8 cellular contexts compared by ENCODE assay signal in genomic region chr9:6681957-6682501, GRCh38. TPM values are rescaled to one million over a fixed set of nuclear protein-coding genes. Genes with fewer than 3 reads are reported as not detected.
DNase-seq lines count a peak whose midpoint lies in the region; ATAC-seq and TF ChIP-seq lines count a peak whose summit lies in the region.

No MANE protein-coding gene starts in this region.

- ATAC-seq in HG03108 (IDR thresholded peaks at IDR 0.05; ENCODE audit: unreplicated experiment) (no peak), GM19351 (IDR thresholded peaks at IDR 0.05; ENCODE audit: unreplicated experiment) (no peak)

- DNase-seq in BJ (ENCODE audit: low read depth) = no peak
- no peak for DNase-seq in Karpas-422
- no peak for DNase-seq in chondrocyte (ENCODE audit: low spot score)
- DNase-seq in cortex of kidney (lab: John Stamatoyannopoulos, UW) = no peak
- no peak for DNase-seq in dedifferentiated amniotic fluid mesenchymal stem cell (ENCODE audit: extremely low spot score)

- H3K27ac Mint-ChIP-seq in chondrocyte (ENCODE audit: unreplicated experiment) = peak overlapping the region; percentile 100

- H3K9ac ChIP-seq in Karpas-422 (ENCODE audit: low read length) (peak overlapping the region; percentile 76), muscle layer of colon (ENCODE audit: low read length) (peak overlapping the region; percentile 90)

- peaks cover 26% of the 10 kb centered on the region for H3K4me1 ChIP-seq in Karpas-422 (ENCODE audit: low read length)
- H3K4me1 ChIP-seq in muscle layer of colon (ENCODE audit: insufficient read depth, low read length) = peaks cover 4% of the 10 kb centered on the region

- no peaks in the 10 kb centered on the region for H3K9me3 Mint-ChIP-seq in chondrocyte (ENCODE audit: low read depth)

- CTCF ChIA-PET in BJ (lab: Yijun Ruan, JAX) = interaction anchor here (1.1 kb wide), 2 partner anchors 114 to 145 kb away, joined by 4 read pairs; no protein-coding TSS in a partner anchor

- peaks cover 26% of the 10 kb centered on the region for H3K4me1 Mint-ChIP-seq in chondrocyte (ENCODE audit: low read depth)

- H3K4me2 ChIP-seq in Karpas-422 (ENCODE audit: low read depth, low read length, poor library complexity, severe bottlenecking) = peak overlapping the region; percentile 81

- peaks cover 6% of the 10 kb centered on the region for H3K79me2 ChIP-seq in Karpas-422 (ENCODE audit: low read length)

- H3K36me3 ChIP-seq in BJ (ENCODE audit: control insufficient read depth, insufficient read depth, low read length) (no peaks in the 10 kb centered on the region), Karpas-422 (ENCODE audit: insufficient read depth, low read length) (no peaks in the 10 kb centered on the region), muscle layer of colon (ENCODE audit: insufficient read depth, low read length) (no peaks in the 10 kb centered on the region)

- H2AFZ ChIP-seq in Karpas-422 (ENCODE audit: low read length) = peak overlapping the region; percentile 90

- H3K4me3 ChIP-seq in BJ (ENCODE audit: low read depth, low read length) (peak overlapping the region; percentile 72), Karpas-422 (ENCODE audit: low read length) (peak overlapping the region; percentile 98), muscle layer of colon (ENCODE audit: low read depth in 1 of 2, low read length in 2 of 2) (peak overlapping the region; percentile 94 to 99)

- peak overlapping the region; percentile 94 for H3K27ac ChIP-seq in Karpas-422 (ENCODE audit: low read length)
- peak overlapping the region; percentile 100 for H3K27ac ChIP-seq in muscle layer of colon (ENCODE audit: low read depth, low read length)

- POLR2A ChIA-PET in BJ (lab: Charles Lee) = interaction anchor here (0.7 kb wide), 1 partner anchor 195 kb away, joined by 3 read pairs; no protein-coding TSS in a partner anchor

- peak overlapping the region; percentile 94 for H3K4me3 Mint-ChIP-seq in chondrocyte (ENCODE audit: unreplicated experiment)

- no peaks in the 10 kb centered on the region for H3K27me3 ChIP-seq in BJ (ENCODE audit: control insufficient read depth, insufficient read depth, low read length)
- no peaks in the 10 kb centered on the region for H3K27me3 ChIP-seq in Karpas-422 (ENCODE audit: low read length)
- no peaks in the 10 kb centered on the region for H3K27me3 ChIP-seq in muscle layer of colon (ENCODE audit: control insufficient read depth in 1 of 2, insufficient read depth in 2 of 2, low read length in 2 of 2)

- H3K9me3 ChIP-seq in Karpas-422 (ENCODE audit: low read length) = no peaks in the 10 kb centered on the region
- H3K9me3 ChIP-seq in muscle layer of colon (ENCODE audit: low read length) = no peaks in the 10 kb centered on the region

- TF ChIP-seq CTCF in BJ (IDR thresholded peaks at IDR 0.05; ENCODE audit: insufficient read depth, low read depth, low read length) (no peak), chondrocyte (IDR thresholded peaks at IDR 0.05) (no peak)

- H3K9me2 ChIP-seq in Karpas-422 (replicated peaks; ENCODE audit: insufficient read depth, low read length) = no peaks in the 10 kb centered on the region

- H4K20me1 ChIP-seq in Karpas-422 (ENCODE audit: insufficient read depth, low read depth, low read length) = no peaks in the 10 kb centered on the region

- H3K36me3 Mint-ChIP-seq in chondrocyte (ENCODE audit: low read depth) = peaks cover 2% of the 10 kb centered on the region

- no peaks in the 10 kb centered on the region for H3K27me3 Mint-ChIP-seq in chondrocyte (ENCODE audit: low read depth)

RNA-seq across cellular contexts. Expression of gene GLDC, which starts 36.5 kb away (rescaled TPM):
- polyA plus RNA-seq in BJ (2011; rRNA removed) = 0.28 and 0.44 TPM in 2 replicates
- 0.15 TPM in 1 of 2 replicates, not detected in the other for polyA minus RNA-seq in BJ (2011; rRNA and poly(A)+ RNA removed)
- total RNA-seq in Karpas-422 (2014; rRNA removed; shearing (Covaris generic); ENCODE audit: low replicate concordance) = not detected in 2 replicates
- 0.25 to 0.48 TPM (median 0.44 TPM) in 3 replicates for total RNA-seq in chondrocyte
